Comparison of ENCODE assay signal across 20 cellular contexts in genomic region chr17:1638624-1639300, GRCh38. TPM values are rescaled to one million over a fixed set of nuclear protein-coding genes. Genes with fewer than 3 reads are reported as not detected.
DNase-seq lines count a peak whose midpoint lies in the region; ATAC-seq, FAIRE-seq and TF ChIP-seq lines count a peak whose summit lies in the region.
"Had no signal": no experiment of that assay in that cellular context is flagged by ENCODE, and none has a peak within 500 bp of the region (broad histone marks: within the 10 kb centered on the region; RNA-seq: fewer than 3 reads in every experiment).

No MANE protein-coding gene starts in this region.

- no peak overlapping the region for H3K9ac ChIP-seq in astrocyte (ENCODE audit: low read length)

- H3K36me3 ChIP-seq in astrocyte (ENCODE audit: insufficient read depth, low read length), result no peaks in the 10 kb centered on the region
- H3K36me3 ChIP-seq: HAP-1 had no signal

- ATAC-seq in stimulated activated memory B cell treated with anti-CD40 and anti-IgM and Interleukin-4, amounts not matched to agents 10 μg/mL and 1 μg/mL and 100 μg/mL, for 72 hours, result no peak
- ATAC-seq in activated T-cell treated with anti-CD3 and anti-CD28 coated beads, Interleukin-2, amount 50 U/mL, for 72 hours (replicated peaks in 1 of 2), result no peak
- ATAC-seq: natural killer cell had no signal

- peaks cover 12% of the 10 kb centered on the region for H3K36me3 Mint-ChIP-seq in astrocyte (ENCODE audit: low read depth, unreplicated experiment)
- peaks cover 6% of the 10 kb centered on the region for H3K36me3 Mint-ChIP-seq in stimulated activated memory B cell treated with anti-CD40 and anti-IgM and Interleukin-4, amounts not matched to agents 10 μg/mL and 1 μg/mL and 100 μg/mL, for 72 hours
- no peaks in the 10 kb centered on the region for H3K36me3 Mint-ChIP-seq in activated T-cell treated with anti-CD3 and anti-CD28 coated beads, Interleukin-2, amount 50 U/mL, for 72 hours (ENCODE audit: insufficient read depth in 2 of 2)
- H3K36me3 Mint-ChIP-seq: activated naive CD8-positive, alpha-beta T cell; CD8-positive, alpha-beta memory T cell; natural killer cell had no signal

- no peak overlapping the region for H2AFZ ChIP-seq in astrocyte (ENCODE audit: low read depth, low read length)

- DNase-seq in astrocyte (ENCODE audit: low read depth) (no peak), islet precursor cell (peak; percentile 60)
- no peak for DNase-seq in activated CD4-positive, alpha-beta T cell treated with anti-CD3 and anti-CD28 coated beads, Interleukin-2, amount 50 U/mL, for 1 hour
- no peak for DNase-seq in activated T-cell treated with anti-CD3 and anti-CD28 coated beads, Interleukin-2, amount 50 U/mL, for 72 hours
- DNase-seq: activated CD4-positive, alpha-beta T cell treated with anti-CD3 and anti-CD28 coated beads, Interleukin-2, amount 10 ng/mL, durations not matched to agents 24 days and 14 days; CD8-positive, alpha-beta memory T cell; erythroblast; foreskin fibroblast; KBM-7; midbrain; natural killer cell; NCI-H1436 treated with DMSO at 0.1 percent for 48 hours; NCI-H524 treated with DMSO at 0.1 percent for 48 hours; T-helper 2 cell had no signal

- peaks cover 4% of the 10 kb centered on the region for H3K27me3 Mint-ChIP-seq in astrocyte (ENCODE audit: low read depth, unreplicated experiment)
- H3K27me3 Mint-ChIP-seq in stimulated activated memory B cell treated with anti-CD40 and anti-IgM and Interleukin-4, amounts not matched to agents 10 μg/mL and 1 μg/mL and 100 μg/mL, for 72 hours, result no peaks in the 10 kb centered on the region
- no peaks in the 10 kb centered on the region for H3K27me3 Mint-ChIP-seq in activated T-cell treated with anti-CD3 and anti-CD28 coated beads, Interleukin-2, amount 50 U/mL, for 72 hours (ENCODE audit: low read depth)
- H3K27me3 Mint-ChIP-seq: activated CD4-positive, alpha-beta T cell treated with anti-CD3 and anti-CD28 coated beads, Interleukin-2, amount 10 ng/mL, durations not matched to agents 24 days and 14 days; activated naive CD8-positive, alpha-beta T cell; CD8-positive, alpha-beta memory T cell had no signal

- no peak for TF ChIP-seq CTCF in astrocyte (IDR thresholded peaks at IDR 0.05; ENCODE audit: insufficient read depth, low read depth, low read length)

- no peak overlapping the region for H3K4me2 ChIP-seq in astrocyte (ENCODE audit: low read length)

- peaks cover 3% of the 10 kb centered on the region for H3K4me1 Mint-ChIP-seq in astrocyte (ENCODE audit: low read depth, unreplicated experiment)
- H3K4me1 Mint-ChIP-seq in stimulated activated memory B cell treated with anti-CD40 and anti-IgM and Interleukin-4, amounts not matched to agents 10 μg/mL and 1 μg/mL and 100 μg/mL, for 72 hours, result peaks cover 19% of the 10 kb centered on the region
- H3K4me1 Mint-ChIP-seq in activated T-cell treated with anti-CD3 and anti-CD28 coated beads, Interleukin-2, amount 50 U/mL, for 72 hours (ENCODE audit: low read depth), result peaks cover 3% of the 10 kb centered on the region
- H3K4me1 Mint-ChIP-seq: CD8-positive, alpha-beta memory T cell; natural killer cell had no signal

- no peak overlapping the region for H3K27ac ChIP-seq in astrocyte (ENCODE audit: low read depth, low read length)
- H3K27ac ChIP-seq: suprapubic skin had no signal

- H3K4me1 ChIP-seq in astrocyte (ENCODE audit: insufficient read depth, low read length), result peaks cover 5% of the 10 kb centered on the region
- H3K4me1 ChIP-seq: HAP-1 had no signal

- H3K27me3 ChIP-seq in astrocyte (ENCODE audit: insufficient read depth, low read length), result no peaks in the 10 kb centered on the region
- H3K27me3 ChIP-seq: left lung, suprapubic skin had no signal

- H3K9me3 ChIP-seq in astrocyte (ENCODE audit: insufficient read depth, low read depth, low read length), result no peaks in the 10 kb centered on the region
- H3K9me3 ChIP-seq: HAP-1, left lung, suprapubic skin had no signal

- no peak overlapping the region for H3K4me3 Mint-ChIP-seq in astrocyte (ENCODE audit: unreplicated experiment)
- no peak overlapping the region for H3K4me3 Mint-ChIP-seq in stimulated activated memory B cell treated with anti-CD40 and anti-IgM and Interleukin-4, amounts not matched to agents 10 μg/mL and 1 μg/mL and 100 μg/mL, for 72 hours
- H3K4me3 Mint-ChIP-seq in activated T-cell treated with anti-CD3 and anti-CD28 coated beads, Interleukin-2, amount 50 U/mL, for 72 hours, result no peak overlapping the region
- H3K4me3 Mint-ChIP-seq: activated CD4-positive, alpha-beta T cell treated with anti-CD3 and anti-CD28 coated beads, Interleukin-2, amount 10 ng/mL, durations not matched to agents 24 days and 14 days; activated naive CD8-positive, alpha-beta T cell; CD8-positive, alpha-beta memory T cell; natural killer cell had no signal

- no peaks in the 10 kb centered on the region for H3K79me2 ChIP-seq in astrocyte (ENCODE audit: insufficient read depth, low read length)

- peak overlapping the region; percentile 53 for H3K27ac Mint-ChIP-seq in astrocyte (ENCODE audit: unreplicated experiment)
- peak overlapping the region; percentile 53 for H3K27ac Mint-ChIP-seq in stimulated activated memory B cell treated with anti-CD40 and anti-IgM and Interleukin-4, amounts not matched to agents 10 μg/mL and 1 μg/mL and 100 μg/mL, for 72 hours
- no peak overlapping the region for H3K27ac Mint-ChIP-seq in activated T-cell treated with anti-CD3 and anti-CD28 coated beads, Interleukin-2, amount 50 U/mL, for 72 hours
- H3K27ac Mint-ChIP-seq: activated CD4-positive, alpha-beta T cell treated with anti-CD3 and anti-CD28 coated beads, Interleukin-2, amount 10 ng/mL, durations not matched to agents 24 days and 14 days; activated naive CD8-positive, alpha-beta T cell; natural killer cell had no signal

- no peak for FAIRE-seq in astrocyte (lab: Jason Lieb, UNC)
- FAIRE-seq: G401.6 had no signal

- H3K9me3 Mint-ChIP-seq in astrocyte (ENCODE audit: unreplicated experiment), result no peaks in the 10 kb centered on the region
- H3K9me3 Mint-ChIP-seq in stimulated activated memory B cell treated with anti-CD40 and anti-IgM and Interleukin-4, amounts not matched to agents 10 μg/mL and 1 μg/mL and 100 μg/mL, for 72 hours, result no peaks in the 10 kb centered on the region
- no peaks in the 10 kb centered on the region for H3K9me3 Mint-ChIP-seq in activated T-cell treated with anti-CD3 and anti-CD28 coated beads, Interleukin-2, amount 50 U/mL, for 72 hours
- H3K9me3 Mint-ChIP-seq: activated CD4-positive, alpha-beta T cell treated with anti-CD3 and anti-CD28 coated beads, Interleukin-2, amount 10 ng/mL, durations not matched to agents 24 days and 14 days; CD8-positive, alpha-beta memory T cell; natural killer cell had no signal

- H4K20me1 ChIP-seq in astrocyte (ENCODE audit: insufficient read depth, low read length), result no peaks in the 10 kb centered on the region

- no peak overlapping the region for H3K4me3 ChIP-seq in astrocyte (ENCODE audit: insufficient read depth, low read depth, low read length)
- H3K4me3 ChIP-seq: HAP-1, left lung, suprapubic skin had no signal

RNA-seq across cellular contexts. Expression of gene SCARF1, which starts 6.8 kb away (rescaled TPM):
- total RNA-seq in astrocyte, result 2.9 and 3.9 TPM in 2 replicates
- 1 to 10 TPM; 1.9 to 2.5 TPM for total RNA-seq in activated T-cell treated with anti-CD3 and anti-CD28 coated beads, Interleukin-2, amount 50 U/mL, for 72 hours

RNA-seq across cellular contexts. Expression of gene SLC43A2, which starts 10.1 kb away (rescaled TPM):
- total RNA-seq in astrocyte, result 17.9 and 18.0 TPM in 2 replicates
- 1 to 10 TPM; 3.4 to 3.8 TPM for total RNA-seq in activated T-cell treated with anti-CD3 and anti-CD28 coated beads, Interleukin-2, amount 50 U/mL, for 72 hours

RNA-seq across cellular contexts. Expression of gene RILP, which starts 10.9 kb away (rescaled TPM):
- total RNA-seq in astrocyte, result 7.5 and 7.8 TPM in 2 replicates
- 1 to 10 TPM; 3.4 to 4.4 TPM for total RNA-seq in activated T-cell treated with anti-CD3 and anti-CD28 coated beads, Interleukin-2, amount 50 U/mL, for 72 hours

RNA-seq across cellular contexts. Expression of gene PRPF8, which starts 45.9 kb away (rescaled TPM):
- 202 TPM in 2 replicates for total RNA-seq in astrocyte
- total RNA-seq in activated T-cell treated with anti-CD3 and anti-CD28 coated beads, Interleukin-2, amount 50 U/mL, for 72 hours, result 100 to 1,000 TPM; 332 to 390 TPM
